2 cellular contexts compared by ENCODE assay signal in genomic region chr22:25775501-25775900, GRCh38.
TF ChIP-seq lines count a peak whose summit lies in the region.

No MANE protein-coding gene starts in this region.

TF ChIP-seq in GM23338, 12 proteins besides CTCF, POLR2A, EP300 and RAD21:
- TF ChIP-seq ZNF114 (CRISPR knock-in tag; IDR thresholded peaks at IDR 0.05), result no peak

TF ChIP-seq in H1, 55 proteins besides CTCF, POLR2A, EP300 and RAD21:
- TF ChIP-seq KDM5A (IDR thresholded peaks at IDR 0.05; ENCODE audit: low read length), result no peak
- TF ChIP-seq GTF2F1 (IDR thresholded peaks at IDR 0.05; ENCODE audit: borderline replicate concordance, low read depth, low read length), result no peak
- no peak for TF ChIP-seq CBX5 (IDR thresholded peaks at IDR 0.05; ENCODE audit: low read depth, low read length)
- peak; percentile 89 for TF ChIP-seq SP1 (IDR thresholded peaks at IDR 0.05; ENCODE audit: low read depth, low read length)
- no peak for TF ChIP-seq FOSL1 (IDR thresholded peaks at IDR 0.05; ENCODE audit: insufficient read depth, low read depth, low read length)
- no peak for TF ChIP-seq TAF1 (IDR thresholded peaks at IDR 0.05; ENCODE audit: low read depth, low read length)
- no peak for TF ChIP-seq KDM1A (IDR thresholded peaks at IDR 0.05; ENCODE audit: borderline replicate concordance, low read length)
